31 cellular contexts compared by ENCODE assay signal in genomic region chr6:107991939-107992560, GRCh38. TPM values are rescaled to one million over a fixed set of nuclear protein-coding genes. Genes with fewer than 3 reads are reported as not detected.
DNase-seq lines count a peak whose midpoint lies in the region; ATAC-seq, FAIRE-seq and TF ChIP-seq lines count a peak whose summit lies in the region.
"Had no signal": no experiment of that assay in that cellular context is flagged by ENCODE, and none has a peak within 500 bp of the region (broad histone marks: within the 10 kb centered on the region; RNA-seq: fewer than 3 reads in every experiment).

No MANE protein-coding gene starts in this region.

- no peak overlapping the region for H3K4me3 Mint-ChIP-seq in natural killer cell treated with Interleukin-12 subunit alpha and Interleukin-12 subunit beta and Interleukin-15 and Interleukin-18, amount 100 ng/mL, for 72 hours
- H3K4me3 Mint-ChIP-seq in CD8-positive, alpha-beta T cell, result no peak overlapping the region
- H3K4me3 Mint-ChIP-seq: activated B cell treated with CpG ODN at 0.5 μM for 24 hours; activated naive CD4-positive, alpha-beta T cell treated with anti-CD3 and anti-CD28 coated beads, Interleukin-2, amount 50 U/mL, for 24 hours had no signal

- H3K36me3 ChIP-seq in SK-N-MC (ENCODE audit: insufficient read depth, low read length), result no peaks in the 10 kb centered on the region
- no peaks in the 10 kb centered on the region for H3K36me3 ChIP-seq in CD8-positive, alpha-beta T cell (ENCODE audit: insufficient read depth, low read length)
- H3K36me3 ChIP-seq: left lung, thoracic aorta, vagina had no signal

- peak; percentile 16 for DNase-seq in HEK293T (ENCODE audit: extremely low spot score)
- DNase-seq in SK-N-MC (ENCODE audit: low read depth, low spot score), result no peak
- DNase-seq in natural killer cell treated with Interleukin-12 subunit alpha and Interleukin-12 subunit beta and Interleukin-15 and Interleukin-18, amount 100 ng/mL, for 72 hours (ENCODE audit: low spot score), result no peak
- DNase-seq in CD8-positive, alpha-beta T cell, result no peak
- DNase-seq in urothelium cell line (ENCODE audit: low spot score), result no peak
- no peak for DNase-seq in posterior cingulate gyrus
- DNase-seq in activated T-cell treated with anti-CD3 and anti-CD28 coated beads, Interleukin-2, amount 50 U/mL, for 1 hour, result no peak
- DNase-seq: activated B cell treated with CpG ODN at 0.5 μM for 24 hours; activated CD4-positive, alpha-beta T cell treated with anti-CD3 and anti-CD28 coated beads, Interleukin-2, amount 50 U/mL, for 4 hours; Calu3; effector CD8-positive, alpha-beta T cell; hippocampal formation; immature natural killer cell; left lung; NCI-H1105 treated with DMSO at 0.1 percent for 48 hours; NCI-H2029 treated with DMSO at 0.1 percent for 48 hours; NCI-H345; NCI-H774; occipital lobe; OCI-M1; stimulated activated naive CD8-positive, alpha-beta T cell treated with anti-CD3 and anti-CD28 coated beads, Interleukin-15, Interleukin-2, amounts not matched to agents 100 U/mL and 50 U/mL, for 24 hours had no signal

- intact Hi-C loops in CD8-positive, alpha-beta T cell (cut with DNase I, micrococcal nuclease), result no loop called here
- intact Hi-C loops in posterior cingulate gyrus (cut with DNase I), result no loop called here

- H3K9me3 Mint-ChIP-seq in natural killer cell treated with Interleukin-12 subunit alpha and Interleukin-12 subunit beta and Interleukin-15 and Interleukin-18, amount 100 ng/mL, for 72 hours, result no peaks in the 10 kb centered on the region
- no peaks in the 10 kb centered on the region for H3K9me3 Mint-ChIP-seq in CD8-positive, alpha-beta T cell
- H3K9me3 Mint-ChIP-seq: activated B cell treated with CpG ODN at 0.5 μM for 24 hours; activated naive CD4-positive, alpha-beta T cell treated with anti-CD3 and anti-CD28 coated beads, Interleukin-2, amount 50 U/mL, for 24 hours; CD14-positive monocyte; IgD-negative memory B cell; immature natural killer cell had no signal

- no peaks in the 10 kb centered on the region for H3K4me1 ChIP-seq in CD8-positive, alpha-beta T cell (ENCODE audit: insufficient read depth, low read length)
- H3K4me1 ChIP-seq: left lung, vagina had no signal

- POLR2A ChIA-PET in HEK293T (lab: Yijun Ruan, JAX), result interaction anchor here (2.3 kb wide), 1 partner anchor 11 kb away, joined by 6 read pairs; no protein-coding TSS in a partner anchor
- POLR2A ChIA-PET in CD8-positive, alpha-beta T cell (lab: Charles Lee), result no interaction called here

- FAIRE-seq in urothelium cell line (lab: Jason Lieb, UNC), result no peak
- FAIRE-seq: colon, frontal cortex, GM12878 had no signal

- peak; percentile 68 for ATAC-seq in esophagus mucosa
- no peak for ATAC-seq in natural killer cell treated with Interleukin-12 subunit alpha and Interleukin-12 subunit beta and Interleukin-15 and Interleukin-18, amount 100 ng/mL, for 72 hours
- ATAC-seq in CD8-positive, alpha-beta T cell, result no peak
- ATAC-seq: GM12878; left lung; Right ventricle myocardium inferior; stimulated activated naive CD8-positive, alpha-beta T cell treated with anti-CD3 and anti-CD28 coated beads, Interleukin-15, Interleukin-2, amounts not matched to agents 100 U/mL and 50 U/mL, for 24 hours had no signal

- H3K27ac Mint-ChIP-seq in natural killer cell treated with Interleukin-12 subunit alpha and Interleukin-12 subunit beta and Interleukin-15 and Interleukin-18, amount 100 ng/mL, for 72 hours, result peak overlapping the region; percentile 38 to 78
- H3K27ac Mint-ChIP-seq in CD8-positive, alpha-beta T cell, result no peak overlapping the region
- H3K27ac Mint-ChIP-seq: activated B cell treated with CpG ODN at 0.5 μM for 24 hours; activated naive CD4-positive, alpha-beta T cell treated with anti-CD3 and anti-CD28 coated beads, Interleukin-2, amount 50 U/mL, for 24 hours; IgD-negative memory B cell had no signal

- TF ChIP-seq CTCF in CD8-positive, alpha-beta T cell (IDR thresholded peaks at IDR 0.05), result no peak

- H3K9ac ChIP-seq in SK-N-MC (ENCODE audit: insufficient read length), result peak overlapping the region; percentile 1

- CTCF ChIA-PET in HEK293T (lab: Yijun Ruan, JAX), result interaction anchor here (0.7 to 1.5 kb wide), 2 partner anchors 11 to 62 kb away, joined by 4 to 8 read pairs; no protein-coding TSS in a partner anchor
- CTCF ChIA-PET in CD8-positive, alpha-beta T cell (lab: Charles Lee), result no interaction called here

- H3K9me3 ChIP-seq in SK-N-MC (ENCODE audit: low read depth, low read length), result no peaks in the 10 kb centered on the region
- H3K9me3 ChIP-seq in CD8-positive, alpha-beta T cell (ENCODE audit: low read length), result no peaks in the 10 kb centered on the region
- H3K9me3 ChIP-seq: left lung, thoracic aorta, vagina had no signal

- peak overlapping the region; percentile 52 for H3K27ac ChIP-seq in SK-N-MC
- no peak overlapping the region for H3K27ac ChIP-seq in CD8-positive, alpha-beta T cell (ENCODE audit: low read depth, low read length)
- H3K27ac ChIP-seq: left lung, thoracic aorta, vagina had no signal

- peak overlapping the region; percentile 57 for H3K4me3 ChIP-seq in SK-N-MC
- no peak overlapping the region for H3K4me3 ChIP-seq in CD8-positive, alpha-beta T cell (ENCODE audit: low read depth, low read length)
- H3K4me3 ChIP-seq: left lung, thoracic aorta, vagina had no signal

- H3K4me1 Mint-ChIP-seq in natural killer cell treated with Interleukin-12 subunit alpha and Interleukin-12 subunit beta and Interleukin-15 and Interleukin-18, amount 100 ng/mL, for 72 hours (ENCODE audit: low read depth in 2 of 2), result peaks cover 10 to 12% of the 10 kb centered on the region in 2 donors
- H3K4me1 Mint-ChIP-seq in CD8-positive, alpha-beta T cell (ENCODE audit: low read depth), result peaks cover 2% of the 10 kb centered on the region
- H3K4me1 Mint-ChIP-seq: activated naive CD4-positive, alpha-beta T cell treated with anti-CD3 and anti-CD28 coated beads, Interleukin-2, amount 50 U/mL, for 24 hours had no signal

- H3K36me3 Mint-ChIP-seq in natural killer cell treated with Interleukin-12 subunit alpha and Interleukin-12 subunit beta and Interleukin-15 and Interleukin-18, amount 100 ng/mL, for 72 hours, result no peaks in the 10 kb centered on the region
- H3K36me3 Mint-ChIP-seq in CD8-positive, alpha-beta T cell, result no peaks in the 10 kb centered on the region
- H3K36me3 Mint-ChIP-seq: activated naive CD4-positive, alpha-beta T cell treated with anti-CD3 and anti-CD28 coated beads, Interleukin-2, amount 50 U/mL, for 24 hours; CD14-positive monocyte; IgD-negative memory B cell; immature natural killer cell had no signal

- H3K27me3 Mint-ChIP-seq in natural killer cell treated with Interleukin-12 subunit alpha and Interleukin-12 subunit beta and Interleukin-15 and Interleukin-18, amount 100 ng/mL, for 72 hours, result peaks cover 0 to 2% of the 10 kb centered on the region in 2 donors
- H3K27me3 Mint-ChIP-seq in CD8-positive, alpha-beta T cell (ENCODE audit: low read depth), result peaks cover 2% of the 10 kb centered on the region
- H3K27me3 Mint-ChIP-seq: activated naive CD4-positive, alpha-beta T cell treated with anti-CD3 and anti-CD28 coated beads, Interleukin-2, amount 50 U/mL, for 24 hours had no signal

- no peaks in the 10 kb centered on the region for H3K27me3 ChIP-seq in CD8-positive, alpha-beta T cell (ENCODE audit: insufficient read depth, low read length)
- H3K27me3 ChIP-seq: left lung, vagina had no signal

TF ChIP-seq in HEK293T, 16 proteins besides CTCF, POLR2A, EP300 and RAD21:
- TF ChIP-seq ELF4 (IDR thresholded peaks at IDR 0.05), result no peak
- no peak for TF ChIP-seq NFRKB (IDR thresholded peaks at IDR 0.05)
- no peak for TF ChIP-seq SUZ12 (IDR thresholded peaks at IDR 0.05)
- TF ChIP-seq TARDBP (IDR thresholded peaks at IDR 0.05), result no peak
- no peak for TF ChIP-seq L3MBTL2 (conservative IDR thresholded peaks at IDR 0.05)
- no peak for TF ChIP-seq FOXA1 (IDR thresholded peaks at IDR 0.05)
- TF ChIP-seq SP1 (IDR thresholded peaks at IDR 0.05), result no peak
- no peak for TF ChIP-seq ARNT (IDR thresholded peaks at IDR 0.05)
- no peak for TF ChIP-seq PKNOX1 (IDR thresholded peaks at IDR 0.05)
- TF ChIP-seq FOXK2 (IDR thresholded peaks at IDR 0.05), result no peak
- TF ChIP-seq CTBP1 (IDR thresholded peaks at IDR 0.05; ENCODE audit: borderline replicate concordance), result no peak
- TF ChIP-seq LEF1 (IDR thresholded peaks at IDR 0.05; ENCODE audit: borderline replicate concordance), result no peak
- TF ChIP-seq HDGF (IDR thresholded peaks at IDR 0.05; ENCODE audit: borderline replicate concordance), result no peak
- no peak for TF ChIP-seq FOXM1 (IDR thresholded peaks at IDR 0.05; ENCODE audit: borderline replicate concordance)
- TF ChIP-seq BHLHE40 (IDR thresholded peaks at IDR 0.05; ENCODE audit: borderline replicate concordance), result no peak
- no peak for TF ChIP-seq ZNF384 (IDR thresholded peaks at IDR 0.05)

RNA-seq across cellular contexts. Expression of gene SEC63, which starts 34.0 kb away (rescaled TPM):
- total RNA-seq in esophagus mucosa, result 47.0 TPM
- total RNA-seq in natural killer cell treated with Interleukin-12 subunit alpha and Interleukin-12 subunit beta and Interleukin-15 and Interleukin-18, amount 100 ng/mL, for 72 hours, result 100 to 1,000 TPM; 106 to 116 TPM
- total RNA-seq in CD8-positive, alpha-beta T cell, result 10 to 100 TPM; 77.8 to 88.2 TPM
